In the genomic region with DNA sequence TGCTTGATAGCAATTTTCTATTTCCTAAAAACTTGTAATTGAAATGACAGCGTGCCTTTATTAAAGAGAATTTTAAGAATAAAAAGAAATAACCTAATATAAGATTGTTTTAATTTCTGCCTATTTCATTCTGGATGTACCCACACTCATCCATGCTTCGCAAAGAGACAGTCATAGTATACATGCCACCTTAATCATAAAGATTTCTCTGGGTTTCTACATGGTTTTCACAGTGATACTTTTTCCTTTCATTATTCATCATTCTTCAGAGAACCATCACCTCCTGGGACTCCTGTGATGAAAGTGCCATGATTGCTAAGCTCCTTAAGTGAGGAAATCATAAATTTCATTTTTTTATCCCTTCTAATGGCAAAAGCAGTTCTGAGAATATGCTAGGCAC, we compare ENCODE assay signal across 33 cellular contexts. TPM values are rescaled to one million over a fixed set of nuclear protein-coding genes. Genes with fewer than 3 reads are reported as not detected.
"Had no signal": no experiment of that assay in that cellular context is flagged by ENCODE, and none has a peak within 500 bp of the region (broad histone marks: within the 10 kb centered on the region; RNA-seq: fewer than 3 reads in every experiment).

No MANE protein-coding gene starts in this region.

- H3K4me1 ChIP-seq: Peyer's patch, SJSA1 had no signal

- H3K36me3 ChIP-seq: Peyer's patch, SJSA1 had no signal

- H3K27me3 ChIP-seq: Peyer's patch, SJSA1 had no signal

- H3K4me1 Mint-ChIP-seq: brain had no signal

- H3K4me3 ChIP-seq: K562, Peyer's patch, SJSA1 had no signal

- H3K9me3 ChIP-seq: Peyer's patch, SJSA1, SK-N-SH had no signal

- H3K4me3 Mint-ChIP-seq: activated CD8-positive, alpha-beta T cell treated with anti-CD3 and anti-CD28 coated beads for 36 hours; activated T-helper 1 cell treated with anti-CD3 and anti-CD28 coated beads, Interleukin-12 subunit alpha, Interleukin-12 subunit beta, Interleukin-2, Interleukin-4 antibody, amounts not matched to agents 30 ng/mL and 10 ng/mL and 1 ng/mL, durations not matched to agents 14 hours and 24 hours and 36 hours; brain; T-helper 1 cell treated with Interleukin-12 subunit alpha and Interleukin-12 subunit beta and Interleukin-4 antibody, amounts not matched to agents 30 μg/mL and 1 μg/mL, for 36 hours; T-helper 2 cell treated with Interferon-gamma antibody and Interleukin-4, amounts not matched to agents 5 μg/mL and 100 μg/mL, for 36 hours had no signal

- ATAC-seq: activated CD8-positive, alpha-beta T cell treated with anti-CD3 and anti-CD28 coated beads for 36 hours; K562; PC-3 had no signal

- H3K9me3 Mint-ChIP-seq: activated CD8-positive, alpha-beta T cell treated with anti-CD3 and anti-CD28 coated beads for 36 hours; brain; T-helper 1 cell treated with Interleukin-12 subunit alpha and Interleukin-12 subunit beta and Interleukin-4 antibody, amounts not matched to agents 30 μg/mL and 1 μg/mL, for 36 hours had no signal

- H3K36me3 Mint-ChIP-seq: brain had no signal

- H3K27ac Mint-ChIP-seq: activated CD8-positive, alpha-beta T cell treated with anti-CD3 and anti-CD28 coated beads for 36 hours; activated T-helper 1 cell treated with anti-CD3 and anti-CD28 coated beads, Interleukin-12 subunit alpha, Interleukin-12 subunit beta, Interleukin-2, Interleukin-4 antibody, amounts not matched to agents 30 ng/mL and 10 ng/mL and 1 ng/mL, durations not matched to agents 14 hours and 24 hours and 36 hours; brain had no signal

- DNase-seq: activated CD4-positive, alpha-beta T cell treated with anti-CD3 and anti-CD28 coated beads, Interleukin-2, amount 50 U/mL, for 1 hour; activated CD4-positive, CD25-positive, alpha-beta regulatory T cell treated with anti-CD3 and anti-CD28 coated beads, Interleukin-2, amount 50 U/mL, for 72 hours; activated CD8-positive, alpha-beta T cell treated with anti-CD3 and anti-CD28 coated beads for 36 hours; activated effector memory CD4-positive, alpha-beta T cell treated with Interleukin-2 at 50 U/mL for 16 hours; activated naive CD4-positive, alpha-beta T cell treated with anti-CD3 and anti-CD28 coated beads, Interleukin-2, amount 50 U/mL, for 16 hours; activated T-cell treated with anti-CD3 and anti-CD28 coated beads for 4 hours; anterior cingulate cortex; caudate nucleus; cerebellar nuclear complex; NCI-H1092 treated with DMSO at 0.1 percent for 48 hours; NCI-H1417; NCI-H146; NCI-H187; NCI-H2029 treated with DMSO at 0.1 percent for 48 hours; NCI-H2107; NCI-H2171; NCI-H510A; NCI-H526; NCI-H748 treated with DMSO at 0.1 percent for 48 hours; NK-92 treated with Interleukin-12 subunit alpha and Interleukin-12 subunit beta, amount 100 ng/mL, for 24 hours; PC-3; Peyer's patch; RPMI8226; SHP77 treated with DMSO at 0.1 percent for 48 hours; SK-N-SH had no signal

- H3K27me3 Mint-ChIP-seq: activated CD8-positive, alpha-beta T cell treated with anti-CD3 and anti-CD28 coated beads for 36 hours had no signal

- H3K27ac ChIP-seq: Peyer's patch, SJSA1 had no signal

RNA-seq across cellular contexts. Expression of gene CCR8, which starts 4.3 kb away (rescaled TPM):
- total RNA-seq: bronchial epithelial cell, K562, M059J, PC-3, Peyer's patch, SJSA1 had no signal
- polyA plus RNA-seq: K562, SK-N-SH had no signal

RNA-seq across cellular contexts. Expression of gene CX3CR1, which starts 45.4 kb away (rescaled TPM):
- total RNA-seq: bronchial epithelial cell, K562, PC-3, Peyer's patch, SJSA1 had no signal
- polyA plus RNA-seq: SK-N-SH had no signal
